In genomic region chr12:116780942-116781341, GRCh38 we compare ENCODE assay signal across 2 cellular contexts.
TF ChIP-seq lines count a peak whose summit lies in the region.

No MANE protein-coding gene starts in this region.

TF ChIP-seq in HepG2, 621 proteins besides CTCF, POLR2A, EP300 and RAD21:
- no peak for TF ChIP-seq ZBTB46 (CRISPR knock-in tag; IDR thresholded peaks at IDR 0.05; ENCODE audit: borderline replicate concordance)
- no peak for TF ChIP-seq SOX6 (IDR thresholded peaks at IDR 0.05)
- no peak for TF ChIP-seq SOX6 (CRISPR knock-in tag; IDR thresholded peaks at IDR 0.05)
- no peak for TF ChIP-seq RFXANK (CRISPR knock-in tag; IDR thresholded peaks at IDR 0.05)
- 0 out of 2 replicates have a peak, but pooled peaks have one; percentile 36 for TF ChIP-seq ZNF629 (CRISPR knock-in tag; conservative IDR thresholded peaks at IDR 0.05)
- TF ChIP-seq ZNF383 (CRISPR knock-in tag; IDR thresholded peaks at IDR 0.05; ENCODE audit: borderline replicate concordance) = no peak
- TF ChIP-seq RCOR2 (CRISPR knock-in tag; IDR thresholded peaks at IDR 0.05) = no peak
- no peak for TF ChIP-seq ZNF619 (CRISPR knock-in tag; IDR thresholded peaks at IDR 0.05)

TF ChIP-seq in K562, 482 proteins besides CTCF, POLR2A, EP300 and RAD21:
- TF ChIP-seq RBM25 (IDR thresholded peaks at IDR 0.05; ENCODE audit: low read depth, low read length, severe bottlenecking) = peak; percentile 56
- TF ChIP-seq ZNF133 (CRISPR knock-in tag; IDR thresholded peaks at IDR 0.05) = no peak
